25 cellular contexts compared by ENCODE assay signal in the genomic region with DNA sequence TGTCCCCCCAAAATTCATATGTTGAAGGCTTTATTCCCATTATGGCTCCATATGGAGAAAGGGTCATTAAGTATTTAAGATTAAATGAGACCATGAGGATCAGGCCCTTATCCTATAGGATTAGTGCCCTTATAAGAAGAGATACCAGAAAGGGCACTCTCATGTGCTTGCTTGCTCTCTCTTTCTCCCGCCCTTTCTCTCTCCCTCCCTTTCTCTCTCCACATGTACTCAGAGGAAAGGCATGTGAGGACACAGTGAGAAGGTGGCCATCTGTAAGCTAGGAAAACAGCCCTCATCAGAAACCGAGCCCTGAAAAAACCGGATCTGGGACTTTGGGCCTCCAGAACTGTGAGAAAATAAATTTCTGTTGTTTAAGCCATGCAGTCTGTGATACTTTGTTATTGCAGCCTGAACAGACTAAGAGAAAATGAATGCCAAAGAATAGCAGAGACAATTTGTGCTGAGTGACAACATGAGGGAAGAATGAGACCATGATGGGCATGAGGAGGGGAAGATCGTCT.
"Had no signal": no experiment of that assay in that cellular context is flagged by ENCODE, and none has a peak within 500 bp of the region (broad histone marks: within the 10 kb centered on the region; RNA-seq: fewer than 3 reads in every experiment).

No MANE protein-coding gene starts in this region.

- H3K36me3 ChIP-seq: brain microvascular endothelial cell, heart left ventricle, WERI-Rb-1 had no signal

- H3K27me3 ChIP-seq: brain microvascular endothelial cell, dorsolateral prefrontal cortex, heart left ventricle had no signal

- H3K4me3 ChIP-seq: coronary artery, dorsolateral prefrontal cortex, heart left ventricle had no signal

- DNase-seq: activated B cell treated with CpG ODN at 0.5 μM for 24 hours; activated CD4-positive, alpha-beta T cell treated with anti-CD3 and anti-CD28 coated beads for 48 hours; activated CD4-positive, alpha-beta T cell treated with anti-CD3 and anti-CD28 coated beads, Interleukin-2, amount 50 U/mL, for 1 hour; activated CD4-positive, alpha-beta T cell treated with anti-CD3 and anti-CD28 coated beads, Interleukin-2, amount 50 U/mL, for 48 hours; activated CD8-positive, alpha-beta memory T cell treated with anti-CD3 and anti-CD28 coated beads for 24 hours; activated CD8-positive, alpha-beta T cell treated with anti-CD3 and anti-CD28 coated beads for 36 hours; activated effector memory CD4-positive, alpha-beta T cell treated with Interleukin-2 at 50 U/mL for 16 hours; activated gamma-delta T cell treated with Interleukin-2 at 50 U/mL for 16 hours; activated naive CD4-positive, alpha-beta T cell treated with anti-CD3 and anti-CD28 coated beads, Interleukin-2, amount 50 U/mL, for 16 hours; activated naive CD4-positive, alpha-beta T cell treated with Interleukin-2 at 50 U/mL for 16 hours; activated T-cell treated with anti-CD3 and anti-CD28 coated beads, Interleukin-2, amount 50 U/mL, for 4 hours; amniotic stem cell; anterior cingulate cortex; brain microvascular endothelial cell; dorsolateral prefrontal cortex; effector memory CD4-positive, alpha-beta T cell; endodermal cell; foreskin fibroblast; heart left ventricle; T-helper 17 cell; T1000; WERI-Rb-1 had no signal

- FAIRE-seq: astrocyte, frontal cortex had no signal

- H3K4me1 ChIP-seq: heart left ventricle had no signal

- H3K27ac ChIP-seq: brain microvascular endothelial cell, coronary artery, dorsolateral prefrontal cortex, heart left ventricle, WERI-Rb-1 had no signal
